16 cellular contexts compared by ENCODE assay signal in the genomic region with DNA sequence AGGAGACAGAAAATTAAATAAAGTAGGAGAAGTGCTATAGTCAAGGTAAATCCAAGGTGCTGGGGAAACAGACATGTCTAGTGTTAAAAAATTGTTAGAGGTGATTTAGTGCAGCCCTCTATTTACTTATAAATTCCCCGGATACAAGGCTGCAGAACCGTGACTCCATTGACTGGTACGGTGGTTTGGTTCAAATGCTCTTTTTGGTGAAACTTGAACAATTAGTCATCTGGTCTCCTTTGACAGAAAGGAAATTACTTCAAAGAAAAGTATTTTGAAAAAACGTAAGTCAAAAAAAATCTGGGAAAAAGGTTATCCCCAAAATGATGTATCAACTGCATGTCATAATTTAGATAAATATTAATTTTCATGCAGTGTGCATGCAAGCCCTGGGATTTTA.
"Had no signal": no experiment of that assay in that cellular context is flagged by ENCODE, and none has a peak within 500 bp of the region (broad histone marks: within the 10 kb centered on the region; RNA-seq: fewer than 3 reads in every experiment).

No MANE protein-coding gene starts in this region.

- H3K27ac ChIP-seq: hepatocyte, neutrophil, thyroid gland had no signal

- DNase-seq: activated CD4-positive, alpha-beta T cell treated with anti-CD3 and anti-CD28 coated beads, Interleukin-2, amount 50 U/mL, for 4 hours; activated CD4-positive, CD25-positive, alpha-beta regulatory T cell; activated naive CD4-positive, alpha-beta T cell treated with anti-CD3 and anti-CD28 coated beads for 36 hours; activated naive CD8-positive, alpha-beta T cell treated with anti-CD3 and anti-CD28 coated beads, Interleukin-2, amount 50 U/mL, for 24 hours; activated T-cell treated with anti-CD3 and anti-CD28 coated beads for 4 hours; kidney glomerular epithelial cell; mesenchymal stem cell; naive thymus-derived CD8-positive, alpha-beta T cell; stimulated activated CD4-positive, alpha-beta T cell treated with anti-CD3 and anti-CD28 coated beads, Interleukin-2, amount 100 ng/mL, for 48 hours; T-helper 2 cell; thyroid gland had no signal

- H3K36me3 ChIP-seq: neutrophil, thyroid gland had no signal

- H3K27me3 ChIP-seq: hepatocyte, neutrophil, thyroid gland had no signal

- H3K9me3 ChIP-seq: neutrophil, thyroid gland had no signal

- H3K4me3 ChIP-seq: hepatocyte, thyroid gland had no signal

- FAIRE-seq: colon, endometrium, TTC549 had no signal

- H3K4me1 ChIP-seq: thyroid gland had no signal
